16 cellular contexts compared by ENCODE assay signal in genomic region chr17:65235284-65235683, GRCh38.
"Had no signal": no experiment of that assay in that cellular context is flagged by ENCODE, and none has a peak within 500 bp of the region (broad histone marks: within the 10 kb centered on the region; RNA-seq: fewer than 3 reads in every experiment).

No MANE protein-coding gene starts in this region.

- H3K27ac ChIP-seq: cardiac muscle cell, hepatocyte, left lung, spleen, tibial artery had no signal

- H3K4me1 Mint-ChIP-seq: stimulated activated naive B cell treated with anti-CD40 and anti-IgM and Interleukin-4, amounts not matched to agents 10 μg/mL and 1 μg/mL and 100 μg/mL, for 72 hours had no signal

- H3K27me3 Mint-ChIP-seq: activated naive CD8-positive, alpha-beta T cell; effector memory CD8-positive, alpha-beta T cell had no signal

- H3K4me3 Mint-ChIP-seq: activated naive CD8-positive, alpha-beta T cell; effector memory CD8-positive, alpha-beta T cell; neural crest cell; stimulated activated naive B cell treated with anti-CD40 and anti-IgM and Interleukin-4, amounts not matched to agents 10 μg/mL and 1 μg/mL and 100 μg/mL, for 72 hours had no signal

- H3K27ac Mint-ChIP-seq: activated naive CD8-positive, alpha-beta T cell; effector memory CD8-positive, alpha-beta T cell; stimulated activated naive B cell treated with anti-CD40 and anti-IgM and Interleukin-4, amounts not matched to agents 10 μg/mL and 1 μg/mL and 100 μg/mL, for 72 hours had no signal

- H3K4me3 ChIP-seq: cardiac muscle cell, hepatocyte, left lung, spleen, tibial artery had no signal

- H3K4me1 ChIP-seq: tibial artery had no signal

- H3K36me3 ChIP-seq: cardiac muscle cell, left lung, spleen, tibial artery had no signal

- H3K36me3 Mint-ChIP-seq: stimulated activated naive B cell treated with anti-CD40 and anti-IgM and Interleukin-4, amounts not matched to agents 10 μg/mL and 1 μg/mL and 100 μg/mL, for 72 hours had no signal

- DNase-seq: activated CD4-positive, alpha-beta T cell treated with anti-CD3 and anti-CD28 coated beads, Interleukin-2, amount 50 U/mL, for 4 hours; activated CD4-positive, CD25-positive, alpha-beta regulatory T cell treated with anti-CD3 and anti-CD28 coated beads, Interleukin-2, amount 50 U/mL, for 72 hours; amniotic stem cell; effector memory CD8-positive, alpha-beta T cell; foreskin fibroblast; left lung; retina; spleen; stimulated activated CD4-positive, alpha-beta T cell treated with anti-CD3 and anti-CD28 coated beads, Interleukin-4, amount 100 ng/mL, for 4 hours; stimulated activated naive B cell treated with anti-CD40 and anti-IgM and Interleukin-4, amounts not matched to agents 10 μg/mL and 1 μg/mL and 100 μg/mL, for 72 hours; T-helper 9 cell; tibial artery had no signal

- H3K9me3 ChIP-seq: left lung had no signal

- H3K27me3 ChIP-seq: cardiac muscle cell, hepatocyte, left lung had no signal

- H3K9me3 Mint-ChIP-seq: effector memory CD8-positive, alpha-beta T cell had no signal
